Comparison of ENCODE assay signal across 8 cellular contexts in genomic region chr1:206117151-206117948, GRCh38. TPM values are rescaled to one million over a fixed set of nuclear protein-coding genes. Genes with fewer than 3 reads are reported as not detected.
A peak's percentile ranks its signal among the peaks of the same experiment; 100 is the strongest.
DNase-seq lines count a peak whose midpoint lies in the region; ATAC-seq and TF ChIP-seq lines count a peak whose summit lies in the region.

Gene AVPR1B, minus strand, starts transcription at chr1:206117388. Its CDS starts 498 bp downstream, at chr1:206116890.

- H4K20me1 ChIP-seq in GM23338 (replicated peaks; ENCODE audit: insufficient read depth) = no peaks in the 10 kb centered on the region

- no peaks in the 10 kb centered on the region for H3K79me2 ChIP-seq in GM23338 (replicated peaks; ENCODE audit: insufficient read depth)

- H3K27ac Mint-ChIP-seq in GM23338 = no peak within 1 kb of the TSS

- intact Hi-C loops in colonic mucosa (cut with DNase I) (no loop called here), lower lobe of right lung (cut with DNase I) (no loop called here)

- H3K4me3 ChIP-seq in GM23338 (peak within 1 kb of the TSS; percentile 73), NT2/D1 (ENCODE audit: insufficient read length, low read depth) (peak within 1 kb of the TSS; percentile 52), colonic mucosa (peak within 1 kb of the TSS; percentile 34), lower lobe of right lung (peak within 1 kb of the TSS; percentile 52)

- peak; percentile 80 for DNase-seq in GM23338 (ENCODE audit: low spot score)
- peak; percentile 35 for DNase-seq in NT2/D1 (ENCODE audit: low read depth, low spot score)
- DNase-seq in colonic mucosa = peak; percentile 33
- no peak for DNase-seq in lower lobe of right lung
- peak; percentile 49 for DNase-seq in stimulated activated naive CD8-positive, alpha-beta T cell treated with anti-CD3 and anti-CD28 coated beads, Interleukin-15, Interleukin-2, amounts not matched to agents 100 U/mL and 50 U/mL, for 24 hours
- DNase-seq in GM19240 (ENCODE audit: insufficient read length, low spot score) = no peak
- no peak for DNase-seq in activated CD4-positive, CD25-positive, alpha-beta regulatory T cell (lab: John Stamatoyannopoulos, UW)

- H3K4me1 ChIP-seq in GM23338 (ENCODE audit: insufficient read depth) (peaks cover 3% of the 10 kb centered on the region; the same call in 1 of the 2 replicates), NT2/D1 (ENCODE audit: insufficient read depth, insufficient read length) (peaks cover 6% of the 10 kb centered on the region), colonic mucosa (peaks cover 7% of the 10 kb centered on the region), lower lobe of right lung (peaks cover 11% of the 10 kb centered on the region)

- H3K9me3 ChIP-seq in NT2/D1 (ENCODE audit: insufficient read depth, low read length) = peaks cover 18% of the 10 kb centered on the region
- H3K9me3 ChIP-seq in colonic mucosa = no peaks in the 10 kb centered on the region
- peaks cover 6% of the 10 kb centered on the region for H3K9me3 ChIP-seq in lower lobe of right lung

- no peaks in the 10 kb centered on the region for H3K9me2 ChIP-seq in GM23338 (ENCODE audit: insufficient read depth)

- H3K36me3 ChIP-seq in GM23338 (ENCODE audit: insufficient read depth) (no peaks in the 10 kb centered on the region), NT2/D1 (ENCODE audit: insufficient read depth, insufficient read length, low read length) (no peaks in the 10 kb centered on the region), colonic mucosa (no peaks in the 10 kb centered on the region), lower lobe of right lung (no peaks in the 10 kb centered on the region)

- peak within 1 kb of the TSS; percentile 77 for H3K4me3 Mint-ChIP-seq in GM23338

- peaks cover 10% of the 10 kb centered on the region; the same call in 2 of the 3 replicates for H3K4me1 Mint-ChIP-seq in GM23338

- H3K27me3 ChIP-seq in GM23338 (ENCODE audit: insufficient read depth) (peaks cover 29% of the 10 kb centered on the region), NT2/D1 (ENCODE audit: insufficient read depth, insufficient read length) (peaks cover 61% of the 10 kb centered on the region), colonic mucosa (peaks cover 17% of the 10 kb centered on the region), lower lobe of right lung (ENCODE audit: low read depth) (peaks cover 22% of the 10 kb centered on the region)

- peaks cover 4% of the 10 kb centered on the region; the same call in 1 of the 2 replicates for H3F3A ChIP-seq in GM23338 (replicated peaks; ENCODE audit: low read depth)

- no peak within 1 kb of the TSS for H3K27ac ChIP-seq in 22Rv1
- H3K27ac ChIP-seq in GM23338 (ENCODE audit: low read depth) = no peak within 1 kb of the TSS
- no peak within 1 kb of the TSS for H3K27ac ChIP-seq in colonic mucosa
- H3K27ac ChIP-seq in lower lobe of right lung = no peak within 1 kb of the TSS

- H3K4me2 ChIP-seq in GM23338 = peak within 1 kb of the TSS; percentile 87

- peaks cover 18% of the 10 kb centered on the region for H3K9me3 Mint-ChIP-seq in GM23338

- ATAC-seq in GM23338 = peak; percentile 92
- ATAC-seq in lower lobe of right lung = peak; percentile 73 to 82
- ATAC-seq in stimulated activated naive CD8-positive, alpha-beta T cell treated with anti-CD3 and anti-CD28 coated beads, Interleukin-15, Interleukin-2, amounts not matched to agents 100 U/mL and 50 U/mL, for 24 hours = peak; percentile 77

- TF ChIP-seq CTCF in 22Rv1 (IDR thresholded peaks at IDR 0.05) (peak; percentile 77), GM23338 (conservative IDR thresholded peaks at IDR 0.05; ENCODE audit: low read depth in 2 of 2) (peak; percentile 11 to 41; a peak in 1 of 4 replicates), colonic mucosa (IDR thresholded peaks at IDR 0.05) (no peak), lower lobe of right lung (IDR thresholded peaks at IDR 0.05) (peak; percentile 15)

- H2AFZ ChIP-seq in GM23338 = peak within 1 kb of the TSS; percentile 99

- H3K36me3 Mint-ChIP-seq in GM23338 (ENCODE audit: low read depth) = no peaks in the 10 kb centered on the region; the same call in 2 of the 3 replicates

- H3K9ac ChIP-seq in NT2/D1 (ENCODE audit: insufficient read length, low read depth) (peak within 1 kb of the TSS; percentile 69), colonic mucosa (ENCODE audit: low read depth in 2 of 2, low read length in 2 of 2) (peak within 1 kb of the TSS; percentile 19 to 53)

- H3K27me3 Mint-ChIP-seq in GM23338 (ENCODE audit: insufficient read depth, low read depth, poor library complexity) = peaks cover 26% of the 10 kb centered on the region

TF ChIP-seq in GM23338, 12 proteins besides CTCF, POLR2A, EP300 and RAD21:
- TF ChIP-seq EZH2phosphoT487 (IDR thresholded peaks at IDR 0.05; ENCODE audit: unreplicated experiment) = no peak
- TF ChIP-seq STAT1 (IDR thresholded peaks at IDR 0.05; ENCODE audit: unreplicated experiment) = no peak
- TF ChIP-seq ZNF114 (CRISPR knock-in tag; IDR thresholded peaks at IDR 0.05) = no peak
- peak; percentile 52 for TF ChIP-seq CREB1 (CRISPR knock-in tag; IDR thresholded peaks at IDR 0.05; ENCODE audit: low read depth)
- TF ChIP-seq ZNF331 (CRISPR knock-in tag; IDR thresholded peaks at IDR 0.05; ENCODE audit: low read depth) = no peak
- TF ChIP-seq EZH2 (IDR thresholded peaks at IDR 0.05; ENCODE audit: low read depth, unreplicated experiment) = no peak
- peak; percentile 41; the same call in 1 of the 2 replicates for TF ChIP-seq POLR2AphosphoS5 (IDR thresholded peaks at IDR 0.05; ENCODE audit: low read depth)
- no peak for TF ChIP-seq REST (IDR thresholded peaks at IDR 0.05; ENCODE audit: unreplicated experiment)

RNA-seq across cellular contexts. Expression of gene AVPR1B, which starts in this region (rescaled TPM):
- 0.52 TPM in 1 of 2 replicates, not detected in the other for total RNA-seq in GM23338 (2014; rRNA removed; shearing (Covaris generic))
- 0.09 and 0.24 TPM in 2 replicates for polyA plus RNA-seq in GM23338 (2016; fragmentation: Nextera tagmentation; extraction: Ambion mirVana)
- total RNA-seq in colonic mucosa (under 1 TPM; 0.13 to 0.89 TPM), lower lobe of right lung (not detected)

Comparison
In these comparisons a context has a peak if more than half of its experiments do, and no peak if none do; other contexts are left out.
1. Peak in DNase-seq, ATAC-seq, H3K4me3 ChIP-seq and H3K4me2 ChIP-seq in GM23338; RNA of the gene not detected or under 1 TPM.
2. Peak in DNase-seq, H3K4me3 ChIP-seq and H3K9ac ChIP-seq in colonic mucosa; RNA of the gene not detected or under 1 TPM.
3. Peak in ATAC-seq and H3K4me3 ChIP-seq in lower lobe of right lung; RNA of the gene not detected or under 1 TPM.
4. DNase-seq: peak in NT2/D1 (single experiment) and stimulated activated naive CD8-positive, alpha-beta T cell treated with anti-CD3 and anti-CD28 coated beads, Interleukin-15, Interleukin-2, amounts not matched to agents 100 U/mL and 50 U/mL, for 24 hours (single experiment); none in lower lobe of right lung (single experiment), GM19240 (single experiment) and activated CD4-positive, CD25-positive, alpha-beta regulatory T cell (0 of 4).
5. Peak in every context shown above with its lines, with median percentiles within 50 percentile points of each other: ATAC-seq and H3K4me3 ChIP-seq.